Comparison of ENCODE assay signal across 14 cellular contexts in the genomic region with DNA sequence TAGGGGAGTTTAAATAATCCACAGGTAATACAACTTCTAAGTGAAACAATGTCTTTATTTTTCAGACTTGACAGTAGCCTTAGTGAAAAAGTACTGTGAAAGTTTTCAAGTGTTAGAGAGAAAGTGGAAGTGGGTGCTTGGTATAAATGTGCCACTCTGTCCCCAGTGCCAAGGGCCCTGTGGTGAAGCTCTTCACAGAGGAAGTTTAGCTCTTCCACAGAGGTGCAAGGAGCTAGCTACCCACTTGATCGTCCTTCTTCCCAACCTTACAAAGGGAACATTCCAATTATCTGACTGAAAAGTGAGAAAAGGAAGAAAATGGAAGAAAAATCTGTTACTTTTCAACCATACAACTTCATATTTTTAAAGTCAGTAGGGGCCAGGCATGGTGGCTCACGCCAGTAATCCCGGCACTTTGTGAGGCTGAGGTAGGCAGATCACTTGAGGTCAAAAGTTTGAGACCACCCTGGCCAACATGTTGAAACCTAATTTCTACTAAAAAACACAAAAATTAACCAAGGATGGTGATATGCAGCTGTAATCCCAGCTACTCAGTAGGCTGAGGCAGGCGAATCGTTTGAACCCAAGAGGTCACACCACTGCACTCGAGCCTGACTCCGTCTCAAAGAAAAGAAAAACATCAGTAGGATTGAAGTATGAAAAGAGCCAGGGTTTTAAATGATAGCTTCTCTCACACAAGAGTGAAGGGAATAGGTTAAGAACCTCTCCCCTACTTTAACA. TPM values are rescaled to one million over a fixed set of nuclear protein-coding genes. Genes with fewer than 3 reads are reported as not detected.
DNase-seq lines count a peak whose midpoint lies in the region; ATAC-seq lines count a peak whose summit lies in the region.
"Had no signal": no experiment of that assay in that cellular context is flagged by ENCODE, and none has a peak within 500 bp of the region (broad histone marks: within the 10 kb centered on the region; RNA-seq: fewer than 3 reads in every experiment).

No MANE protein-coding gene starts in this region.

- peaks cover 41 to 88% (median 58%) of the 10 kb centered on the region in 4 donors for H3K4me1 Mint-ChIP-seq in CD4-positive, CD25-positive, alpha-beta regulatory T cell
- H3K4me1 Mint-ChIP-seq in activated naive CD8-positive, alpha-beta T cell (ENCODE audit: low read depth): peaks cover 84% of the 10 kb centered on the region

- H3K27ac ChIP-seq in CD4-positive, CD25-positive, alpha-beta regulatory T cell (ENCODE audit: insufficient read depth, low read length, poor library complexity, severe bottlenecking): peak overlapping the region; percentile 72

- no peaks in the 10 kb centered on the region for H3K9me3 ChIP-seq in CD4-positive, CD25-positive, alpha-beta regulatory T cell (ENCODE audit: control insufficient read depth in 2 of 2, low read length in 2 of 2)

- H3K36me3 Mint-ChIP-seq in CD4-positive, CD25-positive, alpha-beta regulatory T cell: peaks cover 9% of the 10 kb centered on the region
- peaks cover 13% of the 10 kb centered on the region for H3K36me3 Mint-ChIP-seq in activated naive CD8-positive, alpha-beta T cell

- H3K4me3 Mint-ChIP-seq in CD4-positive, CD25-positive, alpha-beta regulatory T cell: peak overlapping the region; percentile 76 to 87 (median 84)
- peak overlapping the region; percentile 69 for H3K4me3 Mint-ChIP-seq in activated naive CD8-positive, alpha-beta T cell
- H3K4me3 Mint-ChIP-seq: dendritic cell treated with granulocyte-macrophage colony-stimulating factor and Interleukin-4, amounts not matched to agents 40 ng/mL and 50 ng/mL, for 4 days had no signal

- peak overlapping the region; percentile 95 to 97 (median 97) for H3K27ac Mint-ChIP-seq in CD4-positive, CD25-positive, alpha-beta regulatory T cell
- H3K27ac Mint-ChIP-seq in activated naive CD8-positive, alpha-beta T cell: peak overlapping the region; percentile 97
- H3K27ac Mint-ChIP-seq: dendritic cell treated with granulocyte-macrophage colony-stimulating factor and Interleukin-4, amounts not matched to agents 40 ng/mL and 50 ng/mL, for 4 days had no signal

- peaks cover 39% of the 10 kb centered on the region for H3K4me1 ChIP-seq in CD4-positive, CD25-positive, alpha-beta regulatory T cell (ENCODE audit: control insufficient read depth, insufficient read depth, low read length, poor library complexity, severe bottlenecking)

- H3K9me3 Mint-ChIP-seq in CD4-positive, CD25-positive, alpha-beta regulatory T cell: peaks cover 0 to 12% (median 4%) of the 10 kb centered on the region in 7 donors
- peaks cover 4% of the 10 kb centered on the region for H3K9me3 Mint-ChIP-seq in activated naive CD8-positive, alpha-beta T cell (ENCODE audit: low read depth)

- no peaks in the 10 kb centered on the region for H3K36me3 ChIP-seq in CD4-positive, CD25-positive, alpha-beta regulatory T cell (ENCODE audit: control insufficient read depth, insufficient read depth, low read length)

- peak in 2 of 3 donors; percentile 30 to 75 for DNase-seq in CD4-positive, CD25-positive, alpha-beta regulatory T cell
- DNase-seq in hepatic stellate cell (ENCODE audit: low spot score) (no peak), NCI-H146 treated with DMSO at 0.1 percent for 48 hours (lab: John Stamatoyannopoulos, UW; ENCODE audit: unreplicated experiment) (no peak), LoVo (ENCODE audit: low spot score) (no peak), HT-29 (ENCODE audit: low spot score) (no peak)
- DNase-seq: activated CD8-positive, alpha-beta memory T cell treated with anti-CD3 and anti-CD28 coated beads for 24 hours; DMS 273 treated with DMSO at 0.1 percent for 48 hours; MM.1S; nucleus accumbens had no signal

- H3K4me3 ChIP-seq in CD4-positive, CD25-positive, alpha-beta regulatory T cell (ENCODE audit: low read depth, low read length): peak overlapping the region; percentile 77

- H3K27me3 ChIP-seq in CD4-positive, CD25-positive, alpha-beta regulatory T cell (ENCODE audit: control insufficient read depth, insufficient read depth, low read length): no peaks in the 10 kb centered on the region

- no peaks in the 10 kb centered on the region for H3K27me3 Mint-ChIP-seq in CD4-positive, CD25-positive, alpha-beta regulatory T cell
- H3K27me3 Mint-ChIP-seq in activated naive CD8-positive, alpha-beta T cell: no peaks in the 10 kb centered on the region
- H3K27me3 Mint-ChIP-seq: dendritic cell treated with granulocyte-macrophage colony-stimulating factor and Interleukin-4, amounts not matched to agents 40 ng/mL and 50 ng/mL, for 4 days had no signal

- ATAC-seq in CD4-positive, CD25-positive, alpha-beta regulatory T cell (ENCODE audit: low read depth in 2 of 2): peak; percentile 58 to 66
- ATAC-seq in GM18870 (IDR thresholded peaks at IDR 0.05; ENCODE audit: unreplicated experiment) (peak; percentile 36), HG03097 (IDR thresholded peaks at IDR 0.05; ENCODE audit: low FRiP score, unreplicated experiment) (peak; percentile 34)

RNA-seq across cellular contexts. Expression of a gene that starts 41.0 kb away (rescaled TPM):
- total RNA-seq in CD4-positive, CD25-positive, alpha-beta regulatory T cell: 946 TPM
- 1,000 to 10,000 TPM; 1,055 to 1,099 (median 1,073) TPM for polyA plus RNA-seq in CD4-positive, CD25-positive, alpha-beta regulatory T cell
- not detected in 2 replicates for total RNA-seq in HT-29 (2014; rRNA removed; shearing (Covaris generic))
- total RNA-seq: H1 had no signal

RNA-seq across cellular contexts. Expression of a gene that starts 57.4 kb away (rescaled TPM):
- total RNA-seq in CD4-positive, CD25-positive, alpha-beta regulatory T cell: not detected
- under 1 TPM in 1 of 4 donors, not detected in 3; 0.87 TPM for polyA plus RNA-seq in CD4-positive, CD25-positive, alpha-beta regulatory T cell
- total RNA-seq in HT-29 (2014; rRNA removed; shearing (Covaris generic)): not detected in 2 replicates
- total RNA-seq: H1 had no signal
- polyA plus RNA-seq: H1 had no signal

Comparison
In these comparisons a context has a peak if more than half of its experiments do, and no peak if none do; other contexts are left out.
1. DNase-seq: peak in CD4-positive, CD25-positive, alpha-beta regulatory T cell (2 of 3); none in hepatic stellate cell (single experiment), NCI-H146 treated with DMSO at 0.1 percent for 48 hours (single experiment), LoVo (single experiment) and HT-29 (single experiment).
2. RNA of a gene that starts 41.0 kb away (total RNA-seq): 946 TPM in CD4-positive, CD25-positive, alpha-beta regulatory T cell (single experiment); not detected in HT-29; every median in the first group is over 100 times any median in the second.
3. Peak in every context shown above with its lines, with median percentiles within 50 percentile points of each other: ATAC-seq.